Comparison of ENCODE assay signal across 8 cellular contexts in genomic region chr11:10450451-10451398, GRCh38. TPM values are rescaled to one million over a fixed set of nuclear protein-coding genes. Genes with fewer than 3 reads are reported as not detected.
DNase-seq lines count a peak whose midpoint lies in the region; ATAC-seq, FAIRE-seq and TF ChIP-seq lines count a peak whose summit lies in the region.

No MANE protein-coding gene starts in this region.

- H3K4me1 ChIP-seq in DND-41 (ENCODE audit: insufficient read depth, low read length), result peaks cover 16% of the 10 kb centered on the region
- peaks cover 12% of the 10 kb centered on the region for H3K4me1 ChIP-seq in HUES64 (ENCODE audit: insufficient read depth, low read length)

- peak; percentile 32; the same call in 1 of the 3 replicates for ATAC-seq in DND-41 (ENCODE audit: insufficient read depth, low read depth)
- ATAC-seq in stimulated activated memory B cell treated with anti-CD40 and anti-IgM and Interleukin-4, amounts not matched to agents 10 μg/mL and 1 μg/mL and 100 μg/mL, for 72 hours, result peak; percentile 60
- ATAC-seq in GM21576 (IDR thresholded peaks at IDR 0.05; ENCODE audit: unreplicated experiment), result no peak

- H3K4me3 ChIP-seq in DND-41 (ENCODE audit: low read depth in 1 of 2, low read length in 2 of 2) (no peak overlapping the region), HUES64 (ENCODE audit: low read length) (peak overlapping the region; percentile 73), lower leg skin (ENCODE audit: low read depth, poor library complexity, severe bottlenecking) (peak overlapping the region; percentile 65)

- no peaks in the 10 kb centered on the region for H4K20me1 ChIP-seq in DND-41 (ENCODE audit: insufficient read depth, low read length)

- intact Hi-C loops in lower leg skin (cut with DNase I; ENCODE audit: low total_unique reads), result no loop called here

- no peak for FAIRE-seq in RCC 7860 (lab: Jason Lieb, UNC)

- H3K9me3 ChIP-seq in DND-41 (ENCODE audit: insufficient read depth, low read length, severe bottlenecking) (no peaks in the 10 kb centered on the region), HUES64 (ENCODE audit: insufficient read depth, low read depth, low read length) (no peaks in the 10 kb centered on the region)

- WGBS in HUES64, result 2% methylated on average over 95 of the region's 95 CpGs
- WGBS in lower leg skin, 2 donors, result 6 to 8% methylated on average over 46 to 56 of the region's 95 CpGs

- peak overlapping the region; percentile 91 for H3K27ac Mint-ChIP-seq in stimulated activated memory B cell treated with anti-CD40 and anti-IgM and Interleukin-4, amounts not matched to agents 10 μg/mL and 1 μg/mL and 100 μg/mL, for 72 hours

- no peaks in the 10 kb centered on the region for H3K9me3 Mint-ChIP-seq in stimulated activated memory B cell treated with anti-CD40 and anti-IgM and Interleukin-4, amounts not matched to agents 10 μg/mL and 1 μg/mL and 100 μg/mL, for 72 hours

- H3K4me2 ChIP-seq in DND-41 (ENCODE audit: insufficient read depth, low read length), result no peak overlapping the region

- H3K36me3 ChIP-seq in DND-41 (ENCODE audit: insufficient read depth, low read length) (no peaks in the 10 kb centered on the region), HUES64 (ENCODE audit: insufficient read depth, low read length) (no peaks in the 10 kb centered on the region)

- DNase-seq in DND-41 (no peak), dermis blood vessel endothelial cell (peak; percentile 41), lower leg skin (ENCODE audit: low spot score in 2 of 2) (no peak), RCC 7860 (ENCODE audit: low spot score) (no peak)
- peak; percentile 65 for DNase-seq in activated CD4-positive, alpha-beta T cell treated with anti-CD3 and anti-CD28 coated beads for 48 hours

- peak overlapping the region; percentile 79 for H3K4me3 Mint-ChIP-seq in stimulated activated memory B cell treated with anti-CD40 and anti-IgM and Interleukin-4, amounts not matched to agents 10 μg/mL and 1 μg/mL and 100 μg/mL, for 72 hours

- H3K79me2 ChIP-seq in DND-41 (ENCODE audit: insufficient read depth, low read length), result no peaks in the 10 kb centered on the region

- TF ChIP-seq CTCF in DND-41 (IDR thresholded peaks at IDR 0.05; ENCODE audit: borderline replicate concordance, extremely low read depth, low read length, poor library complexity, severe bottlenecking) (no peak), lower leg skin (IDR thresholded peaks at IDR 0.05) (no peak)

- no peak for TF ChIP-seq POLR2A in lower leg skin (IDR thresholded peaks at IDR 0.05)

- H3K4me1 Mint-ChIP-seq in stimulated activated memory B cell treated with anti-CD40 and anti-IgM and Interleukin-4, amounts not matched to agents 10 μg/mL and 1 μg/mL and 100 μg/mL, for 72 hours, result peaks cover 54% of the 10 kb centered on the region

- no peak overlapping the region for H2AFZ ChIP-seq in DND-41 (ENCODE audit: low read depth, low read length)

- no peaks in the 10 kb centered on the region for H3K36me3 Mint-ChIP-seq in stimulated activated memory B cell treated with anti-CD40 and anti-IgM and Interleukin-4, amounts not matched to agents 10 μg/mL and 1 μg/mL and 100 μg/mL, for 72 hours

- H3K27me3 Mint-ChIP-seq in stimulated activated memory B cell treated with anti-CD40 and anti-IgM and Interleukin-4, amounts not matched to agents 10 μg/mL and 1 μg/mL and 100 μg/mL, for 72 hours, result no peaks in the 10 kb centered on the region

- H3K27ac ChIP-seq in DND-41 (ENCODE audit: low read length), result no peak overlapping the region
- no peak overlapping the region for H3K27ac ChIP-seq in HUES64 (ENCODE audit: low read depth, low read length)

- peaks cover 12% of the 10 kb centered on the region for H3K27me3 ChIP-seq in DND-41 (ENCODE audit: insufficient read depth, low read length, poor library complexity)
- H3K27me3 ChIP-seq in HUES64 (ENCODE audit: insufficient read depth, low read length), result peaks cover 44% of the 10 kb centered on the region

- H3K9ac ChIP-seq in DND-41 (ENCODE audit: low read depth, low read length) (no peak overlapping the region), HUES64 (ENCODE audit: low read depth, low read length) (peak overlapping the region; percentile 81)

RNA-seq across cellular contexts. Expression of gene AMPD3, which starts 4.3 kb away (rescaled TPM):
- polyA plus RNA-seq in HUES64 (2013, experiment 1 of 2), result 5.3 TPM
- 5.5 TPM for polyA plus RNA-seq in HUES64 (2013, experiment 2 of 2)
- total RNA-seq in dermis blood vessel endothelial cell, result 1.0 and 2.3 TPM in 2 replicates
- total RNA-seq in lower leg skin, result 10 to 100 TPM; 30.2 to 43.3 (median 32.6) TPM

Comparison
In these comparisons a context has a peak if more than half of its experiments do, and no peak if none do; other contexts are left out.
1. DNase-seq: peak in activated CD4-positive, alpha-beta T cell treated with anti-CD3 and anti-CD28 coated beads for 48 hours (single experiment) and dermis blood vessel endothelial cell (single experiment); none in DND-41 (single experiment), lower leg skin (0 of 2) and RCC 7860 (single experiment).
2. H3K4me3 ChIP-seq: peak in HUES64 (single experiment) and lower leg skin (single experiment); none in DND-41 (0 of 2).